ENCODE assay signal across 1 cellular context in the genomic region with DNA sequence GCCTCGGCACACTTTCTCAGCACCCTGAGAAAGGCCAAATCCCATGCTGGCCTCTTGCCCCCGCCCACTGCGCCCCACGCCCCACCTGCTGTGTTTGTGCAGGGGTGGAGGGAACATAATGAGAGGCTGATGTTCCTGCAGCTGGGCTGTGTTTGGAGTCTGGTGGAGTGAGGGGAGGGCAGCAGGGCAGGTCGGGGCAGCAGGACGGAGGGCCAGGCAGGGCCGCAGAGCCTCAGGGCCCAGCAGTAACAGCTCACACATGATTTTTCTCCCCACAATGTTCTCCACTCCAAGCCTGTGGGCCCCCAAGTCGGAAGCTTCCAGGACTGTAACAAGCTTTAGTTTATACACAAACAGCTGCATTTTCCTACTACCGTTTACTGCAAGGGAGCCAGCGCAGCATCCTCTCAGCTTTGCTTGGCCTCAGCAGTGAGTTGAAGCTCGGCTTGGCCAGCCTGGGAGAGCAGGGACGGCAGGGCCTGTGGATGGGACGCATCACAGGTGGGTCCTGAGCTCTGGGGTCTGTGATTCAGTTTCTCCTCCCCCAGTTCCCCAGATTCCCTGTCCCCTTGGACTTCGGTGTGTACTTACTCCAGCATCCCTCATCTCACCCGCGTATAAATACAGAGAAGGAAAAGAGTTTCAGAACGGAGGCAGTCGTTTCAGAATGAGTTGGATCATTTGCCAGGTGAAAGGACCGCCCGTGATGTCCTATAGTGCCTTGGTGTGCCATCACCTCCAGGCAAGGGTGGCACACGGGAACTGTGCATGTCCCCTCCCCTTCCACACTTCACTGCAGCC.
TF ChIP-seq lines count a peak whose summit lies in the region.

No MANE protein-coding gene starts in this region.

TF ChIP-seq in HepG2, 621 proteins besides CTCF, POLR2A, EP300 and RAD21 (continued from another document):
- TF ChIP-seq, protein P1, sequence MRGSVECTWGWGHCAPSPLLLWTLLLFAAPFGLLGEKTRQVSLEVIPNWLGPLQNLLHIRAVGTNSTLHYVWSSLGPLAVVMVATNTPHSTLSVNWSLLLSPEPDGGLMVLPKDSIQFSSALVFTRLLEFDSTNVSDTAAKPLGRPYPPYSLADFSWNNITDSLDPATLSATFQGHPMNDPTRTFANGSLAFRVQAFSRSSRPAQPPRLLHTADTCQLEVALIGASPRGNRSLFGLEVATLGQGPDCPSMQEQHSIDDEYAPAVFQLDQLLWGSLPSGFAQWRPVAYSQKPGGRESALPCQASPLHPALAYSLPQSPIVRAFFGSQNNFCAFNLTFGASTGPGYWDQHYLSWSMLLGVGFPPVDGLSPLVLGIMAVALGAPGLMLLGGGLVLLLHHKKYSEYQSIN (CRISPR knock-in tag; IDR thresholded peaks at IDR 0.05; ENCODE audit: borderline replicate concordance): no peak
- 0 out of 2 replicates have a peak, but pooled peaks have one; percentile 57 for TF ChIP-seq GZF1 (CRISPR knock-in tag; IDR thresholded peaks at IDR 0.05)
- TF ChIP-seq FLYWCH1 (CRISPR knock-in tag; IDR thresholded peaks at IDR 0.05): no peak
